ENCODE assay signal across 1 cellular context in the genomic region with DNA sequence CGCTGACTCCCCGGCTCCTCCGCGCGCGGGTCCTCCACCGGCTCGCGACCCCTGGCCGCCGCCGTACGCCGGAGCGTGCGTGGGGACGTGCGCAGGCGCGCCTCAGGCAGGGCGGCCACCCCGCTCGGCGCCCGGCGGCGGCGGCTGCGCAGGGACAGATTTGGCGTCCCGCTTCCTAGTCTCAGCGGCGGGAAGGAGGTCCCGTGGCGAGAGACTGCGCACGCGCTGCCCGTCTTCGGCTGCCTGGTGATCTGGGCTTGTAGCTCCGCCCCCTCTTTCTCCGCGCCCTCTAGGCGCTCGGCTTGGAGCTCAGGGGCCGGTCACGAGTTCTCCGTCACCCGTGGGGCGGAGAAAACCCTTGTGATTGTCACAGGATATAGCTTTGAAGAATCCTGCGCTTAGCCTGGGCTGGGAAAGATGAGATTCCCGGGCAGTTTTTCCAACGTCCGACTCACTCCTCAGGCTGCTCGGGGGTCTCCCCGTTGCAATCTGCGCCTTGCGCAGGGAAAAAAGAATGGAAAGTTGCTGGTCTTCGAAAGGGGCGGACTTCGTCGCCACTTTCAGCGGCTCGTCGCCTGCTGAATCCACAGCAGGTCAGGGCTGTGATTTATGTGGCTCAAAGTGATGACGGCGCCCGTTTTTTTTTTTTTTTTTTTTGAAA.
TF ChIP-seq lines count a peak whose summit lies in the region.

A gene with protein sequence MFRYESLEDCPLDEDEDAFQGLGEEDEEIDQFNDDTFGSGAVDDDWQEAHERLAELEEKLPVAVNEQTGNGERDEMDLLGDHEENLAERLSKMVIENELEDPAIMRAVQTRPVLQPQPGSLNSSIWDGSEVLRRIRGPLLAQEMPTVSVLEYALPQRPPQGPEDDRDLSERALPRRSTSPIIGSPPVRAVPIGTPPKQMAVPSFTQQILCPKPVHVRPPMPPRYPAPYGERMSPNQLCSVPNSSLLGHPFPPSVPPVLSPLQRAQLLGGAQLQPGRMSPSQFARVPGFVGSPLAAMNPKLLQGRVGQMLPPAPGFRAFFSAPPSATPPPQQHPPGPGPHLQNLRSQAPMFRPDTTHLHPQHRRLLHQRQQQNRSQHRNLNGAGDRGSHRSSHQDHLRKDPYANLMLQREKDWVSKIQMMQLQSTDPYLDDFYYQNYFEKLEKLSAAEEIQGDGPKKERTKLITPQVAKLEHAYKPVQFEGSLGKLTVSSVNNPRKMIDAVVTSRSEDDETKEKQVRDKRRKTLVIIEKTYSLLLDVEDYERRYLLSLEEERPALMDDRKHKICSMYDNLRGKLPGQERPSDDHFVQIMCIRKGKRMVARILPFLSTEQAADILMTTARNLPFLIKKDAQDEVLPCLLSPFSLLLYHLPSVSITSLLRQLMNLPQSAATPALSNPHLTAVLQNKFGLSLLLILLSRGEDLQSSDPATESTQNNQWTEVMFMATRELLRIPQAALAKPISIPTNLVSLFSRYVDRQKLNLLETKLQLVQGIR (minus strand): TSS at position 88 of the 661 bp plus-strand sequence. CDS start 142 bp downstream, outside the sequence.

TF ChIP-seq in HEK293, 187 proteins besides CTCF, POLR2A, EP300 and RAD21 (continued from another document):
- TF ChIP-seq, protein P1, sequence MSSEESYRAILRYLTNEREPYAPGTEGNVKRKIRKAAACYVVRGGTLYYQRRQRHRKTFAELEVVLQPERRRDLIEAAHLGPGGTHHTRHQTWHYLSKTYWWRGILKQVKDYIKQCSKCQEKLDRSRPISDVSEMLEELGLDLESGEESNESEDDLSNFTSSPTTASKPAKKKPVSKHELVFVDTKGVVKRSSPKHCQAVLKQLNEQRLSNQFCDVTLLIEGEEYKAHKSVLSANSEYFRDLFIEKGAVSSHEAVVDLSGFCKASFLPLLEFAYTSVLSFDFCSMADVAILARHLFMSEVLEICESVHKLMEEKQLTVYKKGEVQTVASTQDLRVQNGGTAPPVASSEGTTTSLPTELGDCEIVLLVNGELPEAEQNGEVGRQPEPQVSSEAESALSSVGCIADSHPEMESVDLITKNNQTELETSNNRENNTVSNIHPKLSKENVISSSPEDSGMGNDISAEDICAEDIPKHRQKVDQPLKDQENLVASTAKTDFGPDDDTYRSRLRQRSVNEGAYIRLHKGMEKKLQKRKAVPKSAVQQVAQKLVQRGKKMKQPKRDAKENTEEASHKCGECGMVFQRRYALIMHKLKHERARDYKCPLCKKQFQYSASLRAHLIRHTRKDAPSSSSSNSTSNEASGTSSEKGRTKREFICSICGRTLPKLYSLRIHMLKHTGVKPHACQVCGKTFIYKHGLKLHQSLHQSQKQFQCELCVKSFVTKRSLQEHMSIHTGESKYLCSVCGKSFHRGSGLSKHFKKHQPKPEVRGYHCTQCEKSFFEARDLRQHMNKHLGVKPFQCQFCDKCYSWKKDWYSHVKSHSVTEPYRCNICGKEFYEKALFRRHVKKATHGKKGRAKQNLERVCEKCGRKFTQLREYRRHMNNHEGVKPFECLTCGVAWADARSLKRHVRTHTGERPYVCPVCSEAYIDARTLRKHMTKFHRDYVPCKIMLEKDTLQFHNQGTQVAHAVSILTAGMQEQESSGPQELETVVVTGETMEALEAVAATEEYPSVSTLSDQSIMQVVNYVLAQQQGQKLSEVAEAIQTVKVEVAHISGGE (tag by site-specific recombination; conservative IDR thresholded peaks at IDR 0.05; ENCODE audit: low read depth): peak; percentile 16; the same call in 1 of the 2 replicates
- TF ChIP-seq ZNF670 (tag by site-specific recombination; IDR thresholded peaks at IDR 0.05; ENCODE audit: low read depth) (no peak), ZNF629 (tag by site-specific recombination; IDR thresholded peaks at IDR 0.05) (peak; percentile 52; the same call in 1 of the 2 replicates), ZBTB17 (tag by site-specific recombination; IDR thresholded peaks at IDR 0.05) (peak; percentile 50; the same call in 1 of the 2 replicates)
- TF ChIP-seq, protein P2, sequence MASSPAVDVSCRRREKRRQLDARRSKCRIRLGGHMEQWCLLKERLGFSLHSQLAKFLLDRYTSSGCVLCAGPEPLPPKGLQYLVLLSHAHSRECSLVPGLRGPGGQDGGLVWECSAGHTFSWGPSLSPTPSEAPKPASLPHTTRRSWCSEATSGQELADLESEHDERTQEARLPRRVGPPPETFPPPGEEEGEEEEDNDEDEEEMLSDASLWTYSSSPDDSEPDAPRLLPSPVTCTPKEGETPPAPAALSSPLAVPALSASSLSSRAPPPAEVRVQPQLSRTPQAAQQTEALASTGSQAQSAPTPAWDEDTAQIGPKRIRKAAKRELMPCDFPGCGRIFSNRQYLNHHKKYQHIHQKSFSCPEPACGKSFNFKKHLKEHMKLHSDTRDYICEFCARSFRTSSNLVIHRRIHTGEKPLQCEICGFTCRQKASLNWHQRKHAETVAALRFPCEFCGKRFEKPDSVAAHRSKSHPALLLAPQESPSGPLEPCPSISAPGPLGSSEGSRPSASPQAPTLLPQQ (tag by site-specific recombination; IDR thresholded peaks at IDR 0.05): peak; percentile 27; the same call in 1 of the 2 replicates
- TF ChIP-seq, protein P3, sequence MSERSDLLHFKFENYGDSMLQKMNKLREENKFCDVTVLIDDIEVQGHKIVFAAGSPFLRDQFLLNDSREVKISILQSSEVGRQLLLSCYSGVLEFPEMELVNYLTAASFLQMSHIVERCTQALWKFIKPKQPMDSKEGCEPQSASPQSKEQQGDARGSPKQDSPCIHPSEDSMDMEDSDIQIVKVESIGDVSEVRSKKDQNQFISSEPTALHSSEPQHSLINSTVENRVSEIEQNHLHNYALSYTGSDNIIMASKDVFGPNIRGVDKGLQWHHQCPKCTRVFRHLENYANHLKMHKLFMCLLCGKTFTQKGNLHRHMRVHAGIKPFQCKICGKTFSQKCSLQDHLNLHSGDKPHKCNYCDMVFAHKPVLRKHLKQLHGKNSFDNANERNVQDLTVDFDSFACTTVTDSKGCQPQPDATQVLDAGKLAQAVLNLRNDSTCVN (tag by site-specific recombination; optimal IDR thresholded peaks at IDR 0.05): peak; percentile 58
